ENCODE assay signal across 9 cellular contexts in the genomic region with DNA sequence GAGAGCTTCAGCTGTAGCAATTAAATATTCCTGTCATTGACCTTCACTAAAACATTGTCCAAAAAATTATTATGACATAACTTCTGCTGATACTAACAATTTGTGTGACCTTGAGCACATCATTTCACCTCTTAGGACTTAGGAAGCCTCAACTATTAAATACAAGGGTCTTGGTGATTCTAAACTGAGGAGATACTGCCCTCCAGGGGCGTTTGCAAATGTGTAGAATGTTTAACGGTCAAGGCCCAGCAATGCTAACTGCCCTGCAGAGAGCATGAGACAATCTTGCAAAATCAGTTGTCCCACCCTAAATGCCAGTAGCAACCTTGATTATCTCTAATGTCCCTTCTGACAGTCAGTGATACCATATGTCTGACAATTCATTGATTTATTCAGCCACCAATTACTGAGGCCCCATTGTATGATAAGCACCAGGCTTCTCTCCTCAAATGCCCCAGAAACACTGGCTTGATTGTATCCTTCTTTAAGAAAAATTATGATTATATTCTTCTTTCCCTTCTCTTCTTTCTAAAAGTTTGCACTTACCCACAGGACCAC.
A peak's percentile ranks its signal among the peaks of the same experiment; 100 is the strongest.
DNase-seq lines count a peak whose midpoint lies in the region; ATAC-seq and TF ChIP-seq lines count a peak whose summit lies in the region.
"Had no signal": no experiment of that assay in that cellular context is flagged by ENCODE, and none has a peak within 500 bp of the region (broad histone marks: within the 10 kb centered on the region; RNA-seq: fewer than 3 reads in every experiment).

No MANE protein-coding gene starts in this region.

- H3K27ac ChIP-seq in gastroesophageal sphincter (no peak overlapping the region), tibial artery (no peak overlapping the region)
- H3K27ac ChIP-seq: thyroid gland had no signal

- POLR2A ChIA-PET in activated CD4-positive, alpha-beta T cell treated with anti-CD3 and anti-CD28 coated beads, Interleukin-2, amount 10 ng/mL, durations not matched to agents 7 days and 5 days (lab: Charles Lee): no interaction called here

- TF ChIP-seq CTCF in gastroesophageal sphincter (IDR thresholded peaks at IDR 0.05) (peak in 3 of 4 experiments; percentile 10 to 48 (median 37)), tibial artery (IDR thresholded peaks at IDR 0.05) (peak; percentile 30 to 32)

- H3K36me3 ChIP-seq in gastroesophageal sphincter (no peaks in the 10 kb centered on the region), tibial artery (no peaks in the 10 kb centered on the region)
- H3K36me3 ChIP-seq: thyroid gland had no signal

- no peak overlapping the region for H3K4me3 Mint-ChIP-seq in activated CD4-positive, alpha-beta T cell treated with anti-CD3 and anti-CD28 coated beads, Interleukin-2, amount 10 ng/mL, durations not matched to agents 24 days and 14 days
- H3K4me3 Mint-ChIP-seq in activated CD4-positive, alpha-beta T cell treated with anti-CD3 and anti-CD28 coated beads, Interleukin-2, amount 10 ng/mL, durations not matched to agents 7 days and 5 days: no peak overlapping the region
- H3K4me3 Mint-ChIP-seq in activated naive CD8-positive, alpha-beta T cell treated with anti-CD3 and anti-CD28 coated beads for 36 hours: no peak overlapping the region

- ATAC-seq in gastroesophageal sphincter: no peak

- TF ChIP-seq POLR2A in gastroesophageal sphincter (IDR thresholded peaks at IDR 0.05): no peak

- H3K27me3 ChIP-seq in gastroesophageal sphincter (no peaks in the 10 kb centered on the region), tibial artery (no peaks in the 10 kb centered on the region)
- H3K27me3 ChIP-seq: thyroid gland had no signal

- H3K27ac Mint-ChIP-seq in activated CD4-positive, alpha-beta T cell treated with anti-CD3 and anti-CD28 coated beads, Interleukin-2, amount 10 ng/mL, durations not matched to agents 24 days and 14 days: no peak overlapping the region
- H3K27ac Mint-ChIP-seq in activated CD4-positive, alpha-beta T cell treated with anti-CD3 and anti-CD28 coated beads, Interleukin-2, amount 10 ng/mL, durations not matched to agents 7 days and 5 days: no peak overlapping the region
- H3K27ac Mint-ChIP-seq in activated naive CD8-positive, alpha-beta T cell treated with anti-CD3 and anti-CD28 coated beads for 36 hours: no peak overlapping the region

- no peaks in the 10 kb centered on the region for H3K36me3 Mint-ChIP-seq in activated CD4-positive, alpha-beta T cell treated with anti-CD3 and anti-CD28 coated beads, Interleukin-2, amount 10 ng/mL, durations not matched to agents 24 days and 14 days (ENCODE audit: low read depth)
- no peaks in the 10 kb centered on the region for H3K36me3 Mint-ChIP-seq in activated CD4-positive, alpha-beta T cell treated with anti-CD3 and anti-CD28 coated beads, Interleukin-2, amount 10 ng/mL, durations not matched to agents 7 days and 5 days (ENCODE audit: low read depth)
- H3K36me3 Mint-ChIP-seq in activated naive CD8-positive, alpha-beta T cell treated with anti-CD3 and anti-CD28 coated beads for 36 hours: no peaks in the 10 kb centered on the region

- no peaks in the 10 kb centered on the region for H3K9me3 ChIP-seq in gastroesophageal sphincter
- no peaks in the 10 kb centered on the region for H3K9me3 ChIP-seq in tibial artery
- H3K9me3 ChIP-seq: thyroid gland had no signal

- H3K4me1 ChIP-seq in gastroesophageal sphincter (no peaks in the 10 kb centered on the region), tibial artery (no peaks in the 10 kb centered on the region)
- H3K4me1 ChIP-seq: thyroid gland had no signal

- no peak for TF ChIP-seq EP300 in gastroesophageal sphincter (IDR thresholded peaks at IDR 0.05)

- no peaks in the 10 kb centered on the region for H3K4me1 Mint-ChIP-seq in activated CD4-positive, alpha-beta T cell treated with anti-CD3 and anti-CD28 coated beads, Interleukin-2, amount 10 ng/mL, durations not matched to agents 24 days and 14 days
- H3K4me1 Mint-ChIP-seq in activated CD4-positive, alpha-beta T cell treated with anti-CD3 and anti-CD28 coated beads, Interleukin-2, amount 10 ng/mL, durations not matched to agents 7 days and 5 days: no peaks in the 10 kb centered on the region
- no peaks in the 10 kb centered on the region for H3K4me1 Mint-ChIP-seq in activated naive CD8-positive, alpha-beta T cell treated with anti-CD3 and anti-CD28 coated beads for 36 hours

- WGBS in gastroesophageal sphincter (ENCODE audit: low coverage in 1 of 2), 2 donors: 0 to 21% methylated on average over 2 of the region's 2 CpGs

- intact Hi-C loops in activated CD4-positive, alpha-beta T cell treated with anti-CD3 and anti-CD28 coated beads, Interleukin-2, amount 10 ng/mL, durations not matched to agents 24 days and 14 days (cut with micrococcal nuclease): no loop called here
- intact Hi-C loops in tibial artery (cut with DNase I; ENCODE audit: low total_unique reads): no loop called here

- CTCF ChIA-PET in activated CD4-positive, alpha-beta T cell treated with anti-CD3 and anti-CD28 coated beads, Interleukin-2, amount 10 ng/mL, durations not matched to agents 7 days and 5 days (lab: Charles Lee): no interaction called here

- H3K27me3 Mint-ChIP-seq in activated CD4-positive, alpha-beta T cell treated with anti-CD3 and anti-CD28 coated beads, Interleukin-2, amount 10 ng/mL, durations not matched to agents 24 days and 14 days: peaks cover 5% of the 10 kb centered on the region
- H3K27me3 Mint-ChIP-seq in activated CD4-positive, alpha-beta T cell treated with anti-CD3 and anti-CD28 coated beads, Interleukin-2, amount 10 ng/mL, durations not matched to agents 7 days and 5 days: peaks cover 2% of the 10 kb centered on the region
- no peaks in the 10 kb centered on the region for H3K27me3 Mint-ChIP-seq in activated naive CD8-positive, alpha-beta T cell treated with anti-CD3 and anti-CD28 coated beads for 36 hours

- DNase-seq in activated CD4-positive, alpha-beta T cell treated with anti-CD3 and anti-CD28 coated beads, Interleukin-2, amount 10 ng/mL, durations not matched to agents 24 days and 14 days: peak; percentile 40
- DNase-seq in activated CD4-positive, alpha-beta T cell treated with anti-CD3 and anti-CD28 coated beads, Interleukin-2, amount 10 ng/mL, durations not matched to agents 7 days and 5 days: no peak
- DNase-seq in NOMO-1 treated with DMSO at 0.1 percent for 48 hours (lab: John Stamatoyannopoulos, UW; ENCODE audit: unreplicated experiment) (peak; percentile 19), tibial artery (no peak)
- DNase-seq in activated CD8-positive, alpha-beta memory T cell treated with anti-CD3 and anti-CD28 coated beads for 24 hours: no peak
- no peak for DNase-seq in activated naive CD8-positive, alpha-beta T cell treated with anti-CD3 and anti-CD28 coated beads for 36 hours
- no peak for DNase-seq in stimulated activated CD8-positive, alpha-beta memory T cell treated with anti-CD3 and anti-CD28 coated beads, Interleukin-4, amount 100 ng/mL, for 48 hours

- H3K4me3 ChIP-seq in gastroesophageal sphincter (no peak overlapping the region), tibial artery (no peak overlapping the region)
- H3K4me3 ChIP-seq: thyroid gland had no signal

- H3K9me3 Mint-ChIP-seq in activated CD4-positive, alpha-beta T cell treated with anti-CD3 and anti-CD28 coated beads, Interleukin-2, amount 10 ng/mL, durations not matched to agents 24 days and 14 days: no peaks in the 10 kb centered on the region
- peaks cover 3% of the 10 kb centered on the region for H3K9me3 Mint-ChIP-seq in activated CD4-positive, alpha-beta T cell treated with anti-CD3 and anti-CD28 coated beads, Interleukin-2, amount 10 ng/mL, durations not matched to agents 7 days and 5 days
- peaks cover 4% of the 10 kb centered on the region for H3K9me3 Mint-ChIP-seq in activated naive CD8-positive, alpha-beta T cell treated with anti-CD3 and anti-CD28 coated beads for 36 hours

Comparison
In these comparisons a context has a peak if more than half of its experiments do, and no peak if none do; other contexts are left out.
1. DNase-seq: peak in activated CD4-positive, alpha-beta T cell treated with anti-CD3 and anti-CD28 coated beads, Interleukin-2, amount 10 ng/mL, durations not matched to agents 24 days and 14 days (single experiment) and NOMO-1 treated with DMSO at 0.1 percent for 48 hours (single experiment); none in activated CD4-positive, alpha-beta T cell treated with anti-CD3 and anti-CD28 coated beads, Interleukin-2, amount 10 ng/mL, durations not matched to agents 7 days and 5 days (single experiment), tibial artery (0 of 2), activated CD8-positive, alpha-beta memory T cell treated with anti-CD3 and anti-CD28 coated beads for 24 hours (single experiment), activated naive CD8-positive, alpha-beta T cell treated with anti-CD3 and anti-CD28 coated beads for 36 hours (single experiment) and stimulated activated CD8-positive, alpha-beta memory T cell treated with anti-CD3 and anti-CD28 coated beads, Interleukin-4, amount 100 ng/mL, for 48 hours (single experiment).